In the genomic region with DNA sequence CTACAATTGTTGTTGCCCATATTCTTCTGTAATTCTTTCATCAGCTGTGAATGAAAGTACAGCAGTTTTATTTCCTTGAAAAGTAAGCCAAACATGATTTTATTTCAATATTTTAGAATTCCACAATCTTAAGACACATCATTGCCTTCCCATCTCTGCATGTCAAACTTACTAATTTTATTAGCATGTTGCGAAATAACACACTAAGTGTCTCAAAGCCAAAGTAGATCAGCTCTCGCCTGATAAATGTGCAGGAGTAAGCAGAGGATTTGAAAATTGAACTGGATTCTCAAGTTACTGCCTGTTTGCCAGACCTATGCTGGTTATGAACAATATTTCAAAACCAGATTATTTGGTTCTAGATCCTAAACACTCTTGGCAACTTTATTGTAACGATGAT, we compare ENCODE assay signal across 12 cellular contexts. TPM values are rescaled to one million over a fixed set of nuclear protein-coding genes. Genes with fewer than 3 reads are reported as not detected.
DNase-seq lines count a peak whose midpoint lies in the region; ATAC-seq and TF ChIP-seq lines count a peak whose summit lies in the region.
"Had no signal": no experiment of that assay in that cellular context is flagged by ENCODE, and none has a peak within 500 bp of the region (broad histone marks: within the 10 kb centered on the region; RNA-seq: fewer than 3 reads in every experiment).

No MANE protein-coding gene starts in this region.

- peaks cover 45 to 98% (median 75%) of the 10 kb centered on the region in 4 donors for H3K4me1 Mint-ChIP-seq in CD4-positive, CD25-positive, alpha-beta regulatory T cell
- peaks cover 69% of the 10 kb centered on the region for H3K4me1 Mint-ChIP-seq in dendritic cell treated with granulocyte-macrophage colony-stimulating factor and Interleukin-4, amounts not matched to agents 40 ng/mL and 50 ng/mL, for 4 days (ENCODE audit: low read depth)
- H3K4me1 Mint-ChIP-seq in osteocyte (ENCODE audit: unreplicated experiment), result peaks cover 46% of the 10 kb centered on the region

- peaks cover 24% of the 10 kb centered on the region for H3K36me3 Mint-ChIP-seq in CD4-positive, CD25-positive, alpha-beta regulatory T cell
- peaks cover 54% of the 10 kb centered on the region for H3K36me3 Mint-ChIP-seq in dendritic cell treated with granulocyte-macrophage colony-stimulating factor and Interleukin-4, amounts not matched to agents 40 ng/mL and 50 ng/mL, for 4 days (ENCODE audit: low read depth)
- peaks cover 26% of the 10 kb centered on the region for H3K36me3 Mint-ChIP-seq in osteocyte (ENCODE audit: unreplicated experiment)

- H3K27me3 Mint-ChIP-seq in CD4-positive, CD25-positive, alpha-beta regulatory T cell, result no peaks in the 10 kb centered on the region
- H3K27me3 Mint-ChIP-seq in dendritic cell treated with granulocyte-macrophage colony-stimulating factor and Interleukin-4, amounts not matched to agents 40 ng/mL and 50 ng/mL, for 4 days, result no peaks in the 10 kb centered on the region
- H3K27me3 Mint-ChIP-seq in osteocyte (ENCODE audit: unreplicated experiment), result no peaks in the 10 kb centered on the region

- H3K9me3 ChIP-seq in CD4-positive, CD25-positive, alpha-beta regulatory T cell (ENCODE audit: control insufficient read depth in 2 of 2, low read length in 2 of 2), result no peaks in the 10 kb centered on the region
- H3K9me3 ChIP-seq in neutrophil, result no peaks in the 10 kb centered on the region

- H3K4me1 ChIP-seq in CD4-positive, CD25-positive, alpha-beta regulatory T cell (ENCODE audit: control insufficient read depth, insufficient read depth, low read length, poor library complexity, severe bottlenecking), result peaks cover 93% of the 10 kb centered on the region
- peaks cover 97 to 99% of the 10 kb centered on the region in 2 experiments for H3K4me1 ChIP-seq in neutrophil (ENCODE audit: control insufficient read depth in 1 of 2, insufficient read depth in 1 of 2, low read depth in 1 of 2, low read length in 1 of 2)

- H3K27ac Mint-ChIP-seq in CD4-positive, CD25-positive, alpha-beta regulatory T cell, result peak overlapping the region; percentile 82 to 97 (median 97)
- H3K27ac Mint-ChIP-seq in dendritic cell treated with granulocyte-macrophage colony-stimulating factor and Interleukin-4, amounts not matched to agents 40 ng/mL and 50 ng/mL, for 4 days, result peak overlapping the region; percentile 81
- H3K27ac Mint-ChIP-seq in osteocyte (ENCODE audit: unreplicated experiment), result no peak overlapping the region

- H3K36me3 ChIP-seq in CD4-positive, CD25-positive, alpha-beta regulatory T cell (ENCODE audit: control insufficient read depth, insufficient read depth, low read length), result peaks cover 2% of the 10 kb centered on the region
- H3K36me3 ChIP-seq in neutrophil, result peaks cover 12% of the 10 kb centered on the region

- peak overlapping the region; percentile 82 for H3K27ac ChIP-seq in CD4-positive, CD25-positive, alpha-beta regulatory T cell (ENCODE audit: insufficient read depth, low read length, poor library complexity, severe bottlenecking)
- H3K27ac ChIP-seq in neutrophil, result peak overlapping the region; percentile 94

- ATAC-seq in CD4-positive, CD25-positive, alpha-beta regulatory T cell (ENCODE audit: low read depth in 2 of 2), result no peak
- no peak for ATAC-seq in GM18517 (IDR thresholded peaks at IDR 0.05; ENCODE audit: unreplicated experiment)
- ATAC-seq: SK-N-SH treated with all-trans-retinoic acid at 6 μM for 48 hours had no signal

- peak overlapping the region; percentile 74 for H3K4me3 ChIP-seq in CD4-positive, CD25-positive, alpha-beta regulatory T cell (ENCODE audit: low read depth, low read length)
- peak overlapping the region; percentile 45 to 53 for H3K4me3 ChIP-seq in neutrophil (ENCODE audit: low read depth in 1 of 2, low read length in 1 of 2)

- no peak for DNase-seq in CD4-positive, CD25-positive, alpha-beta regulatory T cell
- DNase-seq in LHCN-M2 (ENCODE audit: low read depth) (peak; percentile 42), NCI-H2171 (lab: John Stamatoyannopoulos, UW) (no peak), GM10266 (ENCODE audit: extremely low spot score) (no peak), osteocyte (ENCODE audit: extremely low spot score, unreplicated experiment) (no peak)
- DNase-seq: activated effector memory CD4-positive, alpha-beta T cell treated with anti-CD3 and anti-CD28 coated beads, Interleukin-2, amount 50 U/mL, for 16 hours; GDM1; mesendoderm had no signal

- H3K27me3 ChIP-seq in CD4-positive, CD25-positive, alpha-beta regulatory T cell (ENCODE audit: control insufficient read depth, insufficient read depth, low read length), result no peaks in the 10 kb centered on the region
- H3K27me3 ChIP-seq in neutrophil, result no peaks in the 10 kb centered on the region

- H3K4me3 Mint-ChIP-seq in CD4-positive, CD25-positive, alpha-beta regulatory T cell, result peak overlapping the region; percentile 82 to 90 (median 86)
- no peak overlapping the region for H3K4me3 Mint-ChIP-seq in dendritic cell treated with granulocyte-macrophage colony-stimulating factor and Interleukin-4, amounts not matched to agents 40 ng/mL and 50 ng/mL, for 4 days
- H3K4me3 Mint-ChIP-seq in osteocyte (ENCODE audit: unreplicated experiment), result no peak overlapping the region

- TF ChIP-seq CTCF in neutrophil (IDR thresholded peaks at IDR 0.05) (no peak), GM10266 (IDR thresholded peaks at IDR 0.05; ENCODE audit: control insufficient read depth, insufficient read depth, low read depth, missing control alignments) (no peak), osteocyte (IDR thresholded peaks at IDR 0.05) (no peak)

- no peaks in the 10 kb centered on the region for H3K9me3 Mint-ChIP-seq in CD4-positive, CD25-positive, alpha-beta regulatory T cell
- no peaks in the 10 kb centered on the region for H3K9me3 Mint-ChIP-seq in dendritic cell treated with granulocyte-macrophage colony-stimulating factor and Interleukin-4, amounts not matched to agents 40 ng/mL and 50 ng/mL, for 4 days
- no peaks in the 10 kb centered on the region for H3K9me3 Mint-ChIP-seq in osteocyte (ENCODE audit: unreplicated experiment)

- intact Hi-C loops in dendritic cell treated with granulocyte-macrophage colony-stimulating factor and Interleukin-4, amounts not matched to agents 40 ng/mL and 50 ng/mL, for 4 days (cut with micrococcal nuclease), result no loop called here

RNA-seq across cellular contexts. Expression of a gene that starts 25.7 kb away (rescaled TPM):
- total RNA-seq in CD4-positive, CD25-positive, alpha-beta regulatory T cell, result 57.4 TPM
- 10 to 100 TPM; 35.8 to 92.6 (median 61.0) TPM for polyA plus RNA-seq in CD4-positive, CD25-positive, alpha-beta regulatory T cell
- total RNA-seq in LHCN-M2 (2014; rRNA removed) (278 and 330 TPM in 2 replicates), osteocyte (71.5 and 72.1 TPM in 2 replicates)
- 121 TPM for polyA plus RNA-seq in LHCN-M2 (2012)

Comparison
In these comparisons a context has a peak if more than half of its experiments do, and no peak if none do; other contexts are left out.
1. H3K4me3 Mint-ChIP-seq: peak in CD4-positive, CD25-positive, alpha-beta regulatory T cell (4 of 4); none in dendritic cell treated with granulocyte-macrophage colony-stimulating factor and Interleukin-4, amounts not matched to agents 40 ng/mL and 50 ng/mL, for 4 days (single experiment) and osteocyte (single experiment).